In genomic region chr6:156185113-156185512, GRCh38 we compare ENCODE assay signal across 10 cellular contexts.
"Had no signal": no experiment of that assay in that cellular context is flagged by ENCODE, and none has a peak within 500 bp of the region (broad histone marks: within the 10 kb centered on the region; RNA-seq: fewer than 3 reads in every experiment).

No MANE protein-coding gene starts in this region.

- ATAC-seq: activated CD8-positive, alpha-beta T cell treated with anti-CD3 and anti-CD28 coated beads for 36 hours; heart left ventricle; left colon; naive thymus-derived CD8-positive, alpha-beta T cell had no signal

- H3K36me3 Mint-ChIP-seq: naive thymus-derived CD8-positive, alpha-beta T cell had no signal

- H3K9me3 Mint-ChIP-seq: activated CD8-positive, alpha-beta T cell treated with anti-CD3 and anti-CD28 coated beads for 36 hours had no signal

- H3K27ac Mint-ChIP-seq: activated CD8-positive, alpha-beta T cell treated with anti-CD3 and anti-CD28 coated beads for 36 hours had no signal

- H3K4me3 Mint-ChIP-seq: activated CD8-positive, alpha-beta T cell treated with anti-CD3 and anti-CD28 coated beads for 36 hours; naive thymus-derived CD8-positive, alpha-beta T cell had no signal

- DNase-seq: activated CD8-positive, alpha-beta memory T cell treated with anti-CD3 and anti-CD28 coated beads, Interleukin-2, amount 50 U/mL, for 4 hours; activated CD8-positive, alpha-beta T cell treated with anti-CD3 and anti-CD28 coated beads for 36 hours; activated naive CD4-positive, alpha-beta T cell; adrenal gland; foreskin melanocyte; heart left ventricle; left colon; naive thymus-derived CD8-positive, alpha-beta T cell; stimulated activated CD4-positive, alpha-beta T cell treated with anti-CD3 and anti-CD28 coated beads, Interleukin-4, amount 100 ng/mL, for 4 hours; stomach had no signal
